In genomic region chr17:17817552-17817947, GRCh38 we compare ENCODE assay signal across 22 cellular contexts. TPM values are rescaled to one million over a fixed set of nuclear protein-coding genes. Genes with fewer than 3 reads are reported as not detected.
DNase-seq lines count a peak whose midpoint lies in the region; ATAC-seq, FAIRE-seq and TF ChIP-seq lines count a peak whose summit lies in the region.
"Had no signal": no experiment of that assay in that cellular context is flagged by ENCODE, and none has a peak within 500 bp of the region (broad histone marks: within the 10 kb centered on the region; RNA-seq: fewer than 3 reads in every experiment).

No MANE protein-coding gene starts in this region.

- H3K36me3 Mint-ChIP-seq in MCF 10A (ENCODE audit: insufficient read depth, unreplicated experiment) = peaks cover 51% of the 10 kb centered on the region
- peaks cover 10% of the 10 kb centered on the region for H3K36me3 Mint-ChIP-seq in progenitor cell of endocrine pancreas (ENCODE audit: insufficient read depth)
- H3K36me3 Mint-ChIP-seq: natural killer cell treated with Interleukin-12 subunit alpha and Interleukin-12 subunit beta and Interleukin-15 and Interleukin-18, amount 100 ng/mL, for 72 hours had no signal

- H3K27me3 Mint-ChIP-seq in MCF 10A (ENCODE audit: insufficient read depth, unreplicated experiment) = no peaks in the 10 kb centered on the region
- no peaks in the 10 kb centered on the region for H3K27me3 Mint-ChIP-seq in progenitor cell of endocrine pancreas
- H3K27me3 Mint-ChIP-seq: natural killer cell treated with Interleukin-12 subunit alpha and Interleukin-12 subunit beta and Interleukin-15 and Interleukin-18, amount 100 ng/mL, for 72 hours had no signal

- BruUV-seq in mammary epithelial cell (replicated peaks; lab: Mats Ljungman, UMichigan) = TSS peak; percentile 18
- no TSS peak for BruUV-seq in MCF 10A (replicated peaks; lab: Mats Ljungman, UMichigan)

- FAIRE-seq in urothelium cell line (lab: Jason Lieb, UNC) = peak; percentile 30
- no peak for FAIRE-seq in D721Med (lab: Jason Lieb, UNC)
- FAIRE-seq: A204.1, small intestine had no signal

- no peaks in the 10 kb centered on the region for H3K9me3 ChIP-seq in mammary epithelial cell (replicated peaks; ENCODE audit: insufficient read depth, low read length)
- H3K9me3 ChIP-seq: BLaER1, SJSA1 had no signal

- H3K27ac ChIP-seq in mammary epithelial cell (ENCODE audit: insufficient read depth, low read depth, low read length) (no peak overlapping the region), caudate nucleus (ENCODE audit: low read depth, low read length) (peak overlapping the region; percentile 74)
- H3K27ac ChIP-seq: parathyroid adenoma, SJSA1 had no signal

- H3K4me3 Mint-ChIP-seq in MCF 10A (ENCODE audit: unreplicated experiment) (no peak overlapping the region), progenitor cell of endocrine pancreas (ENCODE audit: low read depth) (no peak overlapping the region)
- H3K4me3 Mint-ChIP-seq: natural killer cell treated with Interleukin-12 subunit alpha and Interleukin-12 subunit beta and Interleukin-15 and Interleukin-18, amount 100 ng/mL, for 72 hours had no signal

- H3K4me2 ChIP-seq in mammary epithelial cell (ENCODE audit: insufficient read depth, low read depth, low read length) = no peak overlapping the region
- H3K4me2 ChIP-seq: BLaER1 had no signal

- POLR2A ChIA-PET in MCF 10A (lab: Yijun Ruan, JAX) = interaction anchor here (0.6 to 1.8 kb wide), 6 partner anchors 19 to 209 kb away, joined by 3 to 9 read pairs (median 4); partner anchors contain the start of genes DRC3, SREBF1 and TOM1L2

- H3K27ac Mint-ChIP-seq in MCF 10A (ENCODE audit: low read depth, unreplicated experiment) (no peak overlapping the region), progenitor cell of endocrine pancreas (peak overlapping the region; percentile 73)
- H3K27ac Mint-ChIP-seq: natural killer cell treated with Interleukin-12 subunit alpha and Interleukin-12 subunit beta and Interleukin-15 and Interleukin-18, amount 100 ng/mL, for 72 hours had no signal

- intact Hi-C loops in mammary epithelial cell (cut with micrococcal nuclease) (no loop called here), MCF 10A (cut with micrococcal nuclease) (no loop called here)

- H2AFZ ChIP-seq in mammary epithelial cell (ENCODE audit: low read depth, low read length) = no peak overlapping the region
- H2AFZ ChIP-seq: parathyroid adenoma had no signal

- dilution Hi-C loops in mammary epithelial cell (cut with HindIII; ENCODE audit: low sequenced_read_pairs) = no loop called here

- no peak overlapping the region for H3K9ac ChIP-seq in mammary epithelial cell (ENCODE audit: insufficient read depth, low read length)
- H3K9ac ChIP-seq: parathyroid adenoma had no signal

- ATAC-seq in GM21526 (IDR thresholded peaks at IDR 0.05; ENCODE audit: low FRiP score, unreplicated experiment) = no peak
- ATAC-seq: natural killer cell treated with Interleukin-12 subunit alpha and Interleukin-12 subunit beta and Interleukin-15 and Interleukin-18, amount 100 ng/mL, for 72 hours; stimulated activated naive CD8-positive, alpha-beta T cell treated with anti-CD3 and anti-CD28 coated beads, Interleukin-15, Interleukin-2, amounts not matched to agents 100 U/mL and 50 U/mL, for 24 hours had no signal

- in situ Hi-C loops in mammary epithelial cell (cut with MboI; ENCODE audit: low sequenced_read_pairs in 2 of 2) = loop anchor here in 1 of 2 donors (25.0 kb wide), 1 partner anchor 130 kb away; the partner anchor contains the start of gene RAI1

- DNase-seq in mammary epithelial cell (no peak), MCF 10A (ENCODE audit: unreplicated experiment) (no peak), caudate nucleus (lab: John Stamatoyannopoulos, UW) (no peak), progenitor cell of endocrine pancreas (ENCODE audit: low spot score, unreplicated experiment) (no peak), urothelium cell line (ENCODE audit: low spot score) (no peak), NCI-H446 (lab: John Stamatoyannopoulos, UW) (no peak), D721Med (ENCODE audit: insufficient read length, low spot score) (no peak)
- DNase-seq: activated gamma-delta T cell treated with Interleukin-2 at 50 U/mL for 16 hours; amniotic stem cell; central memory CD4-positive, alpha-beta T cell; NCI-H1105; NCI-H748 treated with DMSO at 0.1 percent for 48 hours; stimulated activated CD4-positive, alpha-beta T cell treated with anti-CD3 and anti-CD28 coated beads, Interleukin-2, amount 100 ng/mL, for 48 hours; stimulated activated naive CD8-positive, alpha-beta T cell treated with anti-CD3 and anti-CD28 coated beads, Interleukin-15, Interleukin-2, amounts not matched to agents 100 U/mL and 50 U/mL, for 24 hours; T-helper 2 cell had no signal

- H3K9me3 Mint-ChIP-seq in MCF 10A (ENCODE audit: unreplicated experiment) (no peaks in the 10 kb centered on the region), progenitor cell of endocrine pancreas (ENCODE audit: low read depth) (no peaks in the 10 kb centered on the region)
- H3K9me3 Mint-ChIP-seq: natural killer cell treated with Interleukin-12 subunit alpha and Interleukin-12 subunit beta and Interleukin-15 and Interleukin-18, amount 100 ng/mL, for 72 hours had no signal

- H3K4me3 ChIP-seq in mammary epithelial cell (replicated peaks in 1 of 3; ENCODE audit: insufficient read depth in 1 of 3, low read depth in 2 of 3, low read length in 3 of 3) = no peak overlapping the region
- H3K4me3 ChIP-seq: BLaER1, SJSA1 had no signal

- WGBS in mammary epithelial cell (ENCODE audit: low coverage, missing lambda C conversion rate) = 98% methylated on average over 7 of the region's 10 CpGs

- peaks cover 10% of the 10 kb centered on the region for H4K20me1 ChIP-seq in mammary epithelial cell (ENCODE audit: insufficient read depth, low read length)

- peaks cover 45% of the 10 kb centered on the region for H3K4me1 ChIP-seq in mammary epithelial cell (ENCODE audit: insufficient read depth, low read length)

- no peaks in the 10 kb centered on the region for H3K27me3 ChIP-seq in mammary epithelial cell (ENCODE audit: insufficient read depth, low read length)
- H3K27me3 ChIP-seq: BLaER1, SJSA1 had no signal

- H3K4me1 Mint-ChIP-seq in MCF 10A (ENCODE audit: insufficient read depth, unreplicated experiment) = peaks cover 36% of the 10 kb centered on the region
- H3K4me1 Mint-ChIP-seq in progenitor cell of endocrine pancreas (ENCODE audit: low read depth) = no peaks in the 10 kb centered on the region

- CTCF ChIA-PET in mammary epithelial cell (lab: Charles Lee; ENCODE audit: low non-redundant PET) (no interaction called here), MCF 10A (lab: Yijun Ruan, JAX) (interaction anchor here (0.7 kb wide), 1 partner anchor 404 kb away, joined by 3 read pairs; no protein-coding TSS in a partner anchor)

- H3K79me2 ChIP-seq in mammary epithelial cell (ENCODE audit: insufficient read depth, low read length) = peaks cover 63% of the 10 kb centered on the region

- TF ChIP-seq CTCF in mammary epithelial cell (conservative IDR thresholded peaks at IDR 0.05 in 1 of 2, IDR thresholded peaks at IDR 0.05 in 1 of 2; ENCODE audit: extremely low read depth in 1 of 2, insufficient read depth in 1 of 2, low read depth in 1 of 2, low read length in 2 of 2) (no peak), MCF 10A (IDR thresholded peaks at IDR 0.05; ENCODE audit: unreplicated experiment) (no peak), progenitor cell of endocrine pancreas (IDR thresholded peaks at IDR 0.05; ENCODE audit: unreplicated experiment) (no peak), D721Med (IDR thresholded peaks at IDR 0.05; ENCODE audit: insufficient read depth, missing control alignments) (no peak)

- peaks cover 25% of the 10 kb centered on the region for H3K36me3 ChIP-seq in mammary epithelial cell (ENCODE audit: insufficient read depth, low read length)

RNA-seq across cellular contexts. Expression of gene SREBF1, which starts 19.2 kb away (rescaled TPM):
- total RNA-seq in mammary epithelial cell (100 to 1,000 TPM; 109 to 173 TPM), MCF 10A (2022) (87.1 and 91.7 TPM in 2 replicates), progenitor cell of endocrine pancreas (85.0 and 98.9 TPM in 2 replicates)
- 71.5 TPM for polyA plus RNA-seq in mammary epithelial cell
- 152 TPM for polyA minus RNA-seq in mammary epithelial cell
